ENCODE assay signal across 1 cellular context in genomic region chrX:48937065-48937907, GRCh38.
A peak's percentile ranks its signal among the peaks of the same experiment; 100 is the strongest.
TF ChIP-seq lines count a peak whose summit lies in the region.

No MANE protein-coding gene starts in this region.

TF ChIP-seq in K562, 482 proteins besides CTCF, POLR2A, EP300 and RAD21 (continued from another document and continues in another):
- TF ChIP-seq TSHZ1 (CRISPR knock-in tag; IDR thresholded peaks at IDR 0.05) (no peak), PYGO2 (tag; IDR thresholded peaks at IDR 0.05) (no peak), MEF2D (tag; conservative IDR thresholded peaks at IDR 0.05; ENCODE audit: low read depth) (peak; percentile 70), ZNF584 (CRISPR knock-in tag; IDR thresholded peaks at IDR 0.05; ENCODE audit: low read depth) (peak; percentile 84; the same call in 1 of the 2 replicates), XRCC5 (IDR thresholded peaks at IDR 0.05; ENCODE audit: low read depth, low read length) (no peak), HMGN3 (IDR thresholded peaks at IDR 0.05; ENCODE audit: borderline replicate concordance, extremely low read depth, insufficient read length, low read depth, low read length) (peak; percentile 76), PRDM10 (IDR thresholded peaks at IDR 0.05; ENCODE audit: partially characterized antibody) (peak; percentile 17), SMARCE1 (IDR thresholded peaks at IDR 0.05) (peak; percentile 76), IRF2 (CRISPR knock-in tag; IDR thresholded peaks at IDR 0.05) (no peak), POLR2AphosphoS5 (IDR thresholded peaks at IDR 0.05; ENCODE audit: control insufficient read depth, insufficient read depth, low read depth, low read length) (no peak), ZBTB49 (CRISPR knock-in tag; IDR thresholded peaks at IDR 0.05; ENCODE audit: borderline replicate concordance) (no peak), TARDBP (IDR thresholded peaks at IDR 0.05) (no peak), E2F5 (CRISPR knock-in tag; IDR thresholded peaks at IDR 0.05) (no peak), PATZ1 (CRISPR knock-in tag; IDR thresholded peaks at IDR 0.05; ENCODE audit: borderline replicate concordance) (no peak), RBM15 (IDR thresholded peaks at IDR 0.05; ENCODE audit: insufficient read depth, low read length) (no peak), ZNF274 (IDR thresholded peaks at IDR 0.05; ENCODE audit: borderline replicate concordance, low read depth, low read length) (no peak), SRSF3 (IDR thresholded peaks at IDR 0.05; ENCODE audit: insufficient read depth, low read length) (no peak), ZNF644 (tag; IDR thresholded peaks at IDR 0.05; ENCODE audit: low read depth) (0 out of 2 replicates have a peak, but pooled peaks have one; percentile 33), HDAC8 (tag; IDR thresholded peaks at IDR 0.05) (no peak), NRF1 (conservative IDR thresholded peaks at IDR 0.05 in 1 of 2, IDR thresholded peaks at IDR 0.05 in 1 of 2) (peak; percentile 72 to 76), ZNF311 (CRISPR knock-in tag; IDR thresholded peaks at IDR 0.05) (peak; percentile 39; the same call in 1 of the 2 replicates), JUN (IDR thresholded peaks at IDR 0.05; ENCODE audit: borderline replicate concordance, low read depth, low read length) (no peak), JUN (CRISPR knock-in tag; IDR thresholded peaks at IDR 0.05; ENCODE audit: borderline replicate concordance) (no peak), STAT6 (CRISPR knock-in tag; IDR thresholded peaks at IDR 0.05) (no peak), ATF2 (CRISPR knock-in tag; IDR thresholded peaks at IDR 0.05) (no peak), RBBP5 (IDR thresholded peaks at IDR 0.05; ENCODE audit: borderline replicate concordance, insufficient read depth, low read length, poor library complexity, severe bottlenecking) (no peak), ETV5 (CRISPR knock-in tag; IDR thresholded peaks at IDR 0.05; ENCODE audit: low read depth) (peak; percentile 98), BCOR (IDR thresholded peaks at IDR 0.05) (no peak), TCF15 (CRISPR knock-in tag; IDR thresholded peaks at IDR 0.05) (no peak), NFRKB (IDR thresholded peaks at IDR 0.05; ENCODE audit: low read depth) (no peak), ZNF232 (CRISPR knock-in tag; IDR thresholded peaks at IDR 0.05) (no peak), TRIM25 (IDR thresholded peaks at IDR 0.05; ENCODE audit: borderline replicate concordance) (no peak), GTF2E2 (tag; IDR thresholded peaks at IDR 0.05) (peak; percentile 43; the same call in 1 of the 2 replicates), SREBF1 (IDR thresholded peaks at IDR 0.05; ENCODE audit: borderline replicate concordance, low read depth, low read length) (no peak), ZFP1 (CRISPR knock-in tag; IDR thresholded peaks at IDR 0.05) (no peak), BRCA1 (IDR thresholded peaks at IDR 0.05) (no peak), BRCA1 (CRISPR knock-in tag; IDR thresholded peaks at IDR 0.05) (no peak), ZHX1 (conservative IDR thresholded peaks at IDR 0.05; ENCODE audit: low read length) (no peak)
